In the genomic region with DNA sequence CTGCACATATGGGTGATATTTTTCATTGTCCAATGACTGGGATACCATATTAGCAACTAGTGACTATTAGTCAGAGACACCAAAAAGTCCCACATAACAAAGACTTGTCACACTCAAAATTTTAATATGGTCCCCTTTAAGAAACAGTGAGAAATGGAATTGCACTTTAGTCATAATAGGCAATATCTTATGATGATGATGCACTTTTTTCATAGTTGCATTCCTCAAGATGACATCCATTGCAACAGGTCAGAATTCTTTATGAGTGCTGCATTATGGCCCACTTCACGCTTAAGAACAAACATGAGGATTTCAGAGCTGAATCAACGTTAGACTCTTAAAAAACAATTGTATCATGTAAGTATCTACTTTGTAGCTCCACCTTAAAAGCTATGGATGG, we compare ENCODE assay signal across 9 cellular contexts.
"Had no signal": no experiment of that assay in that cellular context is flagged by ENCODE, and none has a peak within 500 bp of the region (broad histone marks: within the 10 kb centered on the region; RNA-seq: fewer than 3 reads in every experiment).

No MANE protein-coding gene starts in this region.

- H3K36me3 ChIP-seq: HAP-1 had no signal

- DNase-seq: GM23248, GOT3, H7, H9, HCEC 1CT, HFFc6 had no signal

- H3K9ac ChIP-seq: GM23248 had no signal

- FAIRE-seq: H54 had no signal

- H2AFZ ChIP-seq: GM23248 had no signal

- H3K27ac Mint-ChIP-seq: HFFc6 had no signal

- ATAC-seq: HCT116 had no signal

- H3K27ac ChIP-seq: GM23248 had no signal

- H3K4me3 Mint-ChIP-seq: H9, HFFc6 had no signal

- H3K4me3 ChIP-seq: GM23248, HAP-1 had no signal
